9 cellular contexts compared by ENCODE assay signal in the genomic region with DNA sequence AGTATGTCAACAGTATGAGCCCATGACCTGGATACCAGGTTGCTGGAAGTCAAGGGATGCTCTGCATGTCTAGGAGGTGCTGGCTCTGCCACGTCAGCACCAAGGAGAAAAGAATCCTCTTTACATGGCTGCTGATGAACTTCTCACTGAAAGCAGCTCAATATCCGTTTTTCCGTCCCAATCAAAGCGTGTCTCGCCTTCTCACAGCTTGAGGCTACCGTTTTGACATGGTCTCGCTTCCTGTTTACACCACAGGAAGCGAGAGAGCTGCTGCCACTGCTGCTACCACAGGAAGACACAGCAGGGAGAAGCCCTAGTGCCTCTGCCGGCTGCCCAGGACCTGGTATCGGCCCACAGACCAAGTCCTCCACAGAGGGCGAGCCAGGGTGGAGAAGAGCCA. TPM values are rescaled to one million over a fixed set of nuclear protein-coding genes. Genes with fewer than 3 reads are reported as not detected.
DNase-seq lines count a peak whose midpoint lies in the region; ATAC-seq and TF ChIP-seq lines count a peak whose summit lies in the region.
"Had no signal": no experiment of that assay in that cellular context is flagged by ENCODE, and none has a peak within 500 bp of the region (broad histone marks: within the 10 kb centered on the region; RNA-seq: fewer than 3 reads in every experiment).

No MANE protein-coding gene starts in this region.

- TF ChIP-seq CTCF in stomach (IDR thresholded peaks at IDR 0.05), result no peak

- ATAC-seq in GM18520 (IDR thresholded peaks at IDR 0.05; ENCODE audit: unreplicated experiment) (peak; percentile 48), HG02884 (IDR thresholded peaks at IDR 0.05; ENCODE audit: unreplicated experiment) (peak; percentile 39)

- WGBS in stomach, 5 donors, result 43 to 60% (median 55%) methylated on average over 11 of the region's 11 CpGs

- peaks cover 5 to 47% (median 28%) of the 10 kb centered on the region in 4 donors for H3K4me1 ChIP-seq in stomach

- H3K27ac ChIP-seq in stomach, result peak overlapping the region; percentile 22 to 82 (median 68)
- H3K27ac ChIP-seq: SK-N-MC had no signal

- H3K27me3 ChIP-seq in stomach, result no peaks in the 10 kb centered on the region

- no peaks in the 10 kb centered on the region for H3K9me3 ChIP-seq in stomach

- intact Hi-C loops in stomach (cut with DNase I; ENCODE audit: low total_unique reads), result no loop called here

- DNase-seq in RPMI7951 (ENCODE audit: low read depth), result peak; percentile 19
- DNase-seq in activated effector memory CD4-positive, alpha-beta T cell treated with anti-CD3 and anti-CD28 coated beads, Interleukin-2, amount 50 U/mL, for 16 hours, result peak; percentile 88
- peak; percentile 79 for DNase-seq in medulla oblongata (ENCODE audit: extremely low spot score)
- DNase-seq in stomach, result peak; percentile 61
- no peak for DNase-seq in NCI-H524 (lab: John Stamatoyannopoulos, UW)
- DNase-seq in cerebellum (ENCODE audit: low spot score), result no peak

- no peak for TF ChIP-seq POLR2A in stomach (IDR thresholded peaks at IDR 0.05)

- H3K4me3 ChIP-seq in stomach, result peak overlapping the region; percentile 31 to 40 (median 39)
- H3K4me3 ChIP-seq: SK-N-MC had no signal

- no peak for TF ChIP-seq EP300 in stomach (IDR thresholded peaks at IDR 0.05)

- peaks cover 0 to 47% (median 18%) of the 10 kb centered on the region in 4 donors for H3K36me3 ChIP-seq in stomach

RNA-seq across cellular contexts. Expression of gene STARD5, which starts 27.3 kb away (rescaled TPM):
- total RNA-seq in RPMI7951 (2014; rRNA removed; shearing (Covaris generic)), result 3.2 and 5.3 TPM in 2 replicates
- 100 to 1,000 TPM in 1 of 5 donors, 1 to 10 TPM in 2, under 1 TPM in 1, not detected in 1; 0.89 to 157 (median 5.2) TPM for total RNA-seq in stomach
- 10 to 100 TPM in 1 of 3 donors, 1 to 10 TPM in 2; 3.4 to 13.4 (median 4.2) TPM for polyA plus RNA-seq in stomach
- 7.8 TPM for total RNA-seq in cerebellum

Comparison
In these comparisons a context has a peak if more than half of its experiments do, and no peak if none do; other contexts are left out.
1. DNase-seq: peak in RPMI7951 (single experiment), activated effector memory CD4-positive, alpha-beta T cell treated with anti-CD3 and anti-CD28 coated beads, Interleukin-2, amount 50 U/mL, for 16 hours (single experiment), medulla oblongata (single experiment) and stomach (single experiment); none in NCI-H524 (0 of 2) and cerebellum (single experiment).